ENCODE assay signal across 1 cellular context in genomic region chr1:56638248-56638647, GRCh38.
TF ChIP-seq lines count a peak whose summit lies in the region.

No MANE protein-coding gene starts in this region.

TF ChIP-seq in HEK293, 187 proteins besides CTCF, POLR2A, EP300 and RAD21 (continued from another document):
- TF ChIP-seq, protein P1, sequence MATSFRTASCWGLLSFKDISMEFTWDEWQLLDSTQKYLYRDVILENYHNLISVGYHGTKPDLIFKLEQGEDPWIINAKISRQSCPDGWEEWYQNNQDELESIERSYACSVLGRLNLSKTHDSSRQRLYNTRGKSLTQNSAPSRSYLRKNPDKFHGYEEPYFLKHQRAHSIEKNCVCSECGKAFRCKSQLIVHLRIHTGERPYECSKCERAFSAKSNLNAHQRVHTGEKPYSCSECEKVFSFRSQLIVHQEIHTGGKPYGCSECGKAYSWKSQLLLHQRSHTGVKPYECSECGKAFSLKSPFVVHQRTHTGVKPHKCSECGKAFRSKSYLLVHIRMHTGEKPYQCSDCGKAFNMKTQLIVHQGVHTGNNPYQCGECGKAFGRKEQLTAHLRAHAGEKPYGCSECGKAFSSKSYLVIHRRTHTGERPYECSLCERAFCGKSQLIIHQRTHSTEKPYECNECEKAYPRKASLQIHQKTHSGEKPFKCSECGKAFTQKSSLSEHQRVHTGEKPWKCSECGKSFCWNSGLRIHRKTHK (tag by site-specific recombination; IDR thresholded peaks at IDR 0.05): no peak
- TF ChIP-seq ZNF221 (tag by site-specific recombination; IDR thresholded peaks at IDR 0.05; ENCODE audit: borderline replicate concordance) (no peak), BCL11B (tag by site-specific recombination; IDR thresholded peaks at IDR 0.05; ENCODE audit: low read depth) (no peak), ZIC2 (tag by site-specific recombination; IDR thresholded peaks at IDR 0.05) (no peak), WT1 (tag by site-specific recombination; IDR thresholded peaks at IDR 0.05) (peak; percentile 32; the same call in 1 of the 2 replicates), ZNF114 (tag by site-specific recombination; IDR thresholded peaks at IDR 0.05) (no peak), ZNF664 (tag by site-specific recombination; IDR thresholded peaks at IDR 0.05) (no peak), INSM2 (tag by site-specific recombination; IDR thresholded peaks at IDR 0.05) (no peak), ZSCAN30 (tag by site-specific recombination; IDR thresholded peaks at IDR 0.05) (no peak), ZSCAN16 (tag by site-specific recombination; IDR thresholded peaks at IDR 0.05) (no peak), ZNF560 (tag by site-specific recombination; IDR thresholded peaks at IDR 0.05; ENCODE audit: borderline replicate concordance) (no peak), ZNF112 (tag by site-specific recombination; IDR thresholded peaks at IDR 0.05) (no peak), ZNF140 (tag by site-specific recombination; IDR thresholded peaks at IDR 0.05) (no peak), ZNF610 (tag by site-specific recombination; IDR thresholded peaks at IDR 0.05; ENCODE audit: borderline replicate concordance) (peak; percentile 52; the same call in 1 of the 2 replicates), PRDM4 (tag by site-specific recombination; IDR thresholded peaks at IDR 0.05) (no peak), KLF16 (tag by site-specific recombination; IDR thresholded peaks at IDR 0.05) (peak; percentile 58; the same call in 1 of the 2 replicates), ZNF580 (tag by site-specific recombination; IDR thresholded peaks at IDR 0.05) (no peak), ZNF548 (tag by site-specific recombination; IDR thresholded peaks at IDR 0.05) (no peak), SP7 (tag by site-specific recombination; IDR thresholded peaks at IDR 0.05) (peak; percentile 54; the same call in 1 of the 2 replicates), ZBTB1 (tag by site-specific recombination; IDR thresholded peaks at IDR 0.05) (no peak), IKZF3 (tag by site-specific recombination; IDR thresholded peaks at IDR 0.05) (0 out of 2 replicates have a peak, but pooled peaks have one; percentile 21), ZNF16 (tag by site-specific recombination; IDR thresholded peaks at IDR 0.05; ENCODE audit: low read depth) (no peak), KLF7 (tag by site-specific recombination; IDR thresholded peaks at IDR 0.05; ENCODE audit: borderline replicate concordance) (no peak), ZNF830 (tag by site-specific recombination; IDR thresholded peaks at IDR 0.05; ENCODE audit: low read depth) (no peak), ZBTB8A (tag by site-specific recombination; IDR thresholded peaks at IDR 0.05) (no peak), TCF7L2 (IDR thresholded peaks at IDR 0.05; ENCODE audit: borderline replicate concordance, low read depth, low read length) (no peak), ZBTB21 (tag by site-specific recombination; IDR thresholded peaks at IDR 0.05) (no peak), ZNF426 (tag by site-specific recombination; IDR thresholded peaks at IDR 0.05) (no peak), OVOL3 (tag by site-specific recombination; IDR thresholded peaks at IDR 0.05) (no peak), ZNF2 (tag by site-specific recombination; IDR thresholded peaks at IDR 0.05) (no peak), ZNF510 (tag by site-specific recombination; IDR thresholded peaks at IDR 0.05; ENCODE audit: insufficient replicate concordance) (no peak), SCRT2 (tag by site-specific recombination; IDR thresholded peaks at IDR 0.05) (no peak), TRIM28 (IDR thresholded peaks at IDR 0.05; ENCODE audit: borderline replicate concordance, low read length) (no peak)
- TF ChIP-seq, protein P2, sequence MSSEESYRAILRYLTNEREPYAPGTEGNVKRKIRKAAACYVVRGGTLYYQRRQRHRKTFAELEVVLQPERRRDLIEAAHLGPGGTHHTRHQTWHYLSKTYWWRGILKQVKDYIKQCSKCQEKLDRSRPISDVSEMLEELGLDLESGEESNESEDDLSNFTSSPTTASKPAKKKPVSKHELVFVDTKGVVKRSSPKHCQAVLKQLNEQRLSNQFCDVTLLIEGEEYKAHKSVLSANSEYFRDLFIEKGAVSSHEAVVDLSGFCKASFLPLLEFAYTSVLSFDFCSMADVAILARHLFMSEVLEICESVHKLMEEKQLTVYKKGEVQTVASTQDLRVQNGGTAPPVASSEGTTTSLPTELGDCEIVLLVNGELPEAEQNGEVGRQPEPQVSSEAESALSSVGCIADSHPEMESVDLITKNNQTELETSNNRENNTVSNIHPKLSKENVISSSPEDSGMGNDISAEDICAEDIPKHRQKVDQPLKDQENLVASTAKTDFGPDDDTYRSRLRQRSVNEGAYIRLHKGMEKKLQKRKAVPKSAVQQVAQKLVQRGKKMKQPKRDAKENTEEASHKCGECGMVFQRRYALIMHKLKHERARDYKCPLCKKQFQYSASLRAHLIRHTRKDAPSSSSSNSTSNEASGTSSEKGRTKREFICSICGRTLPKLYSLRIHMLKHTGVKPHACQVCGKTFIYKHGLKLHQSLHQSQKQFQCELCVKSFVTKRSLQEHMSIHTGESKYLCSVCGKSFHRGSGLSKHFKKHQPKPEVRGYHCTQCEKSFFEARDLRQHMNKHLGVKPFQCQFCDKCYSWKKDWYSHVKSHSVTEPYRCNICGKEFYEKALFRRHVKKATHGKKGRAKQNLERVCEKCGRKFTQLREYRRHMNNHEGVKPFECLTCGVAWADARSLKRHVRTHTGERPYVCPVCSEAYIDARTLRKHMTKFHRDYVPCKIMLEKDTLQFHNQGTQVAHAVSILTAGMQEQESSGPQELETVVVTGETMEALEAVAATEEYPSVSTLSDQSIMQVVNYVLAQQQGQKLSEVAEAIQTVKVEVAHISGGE (tag by site-specific recombination; conservative IDR thresholded peaks at IDR 0.05; ENCODE audit: low read depth): no peak
- TF ChIP-seq, protein P3, sequence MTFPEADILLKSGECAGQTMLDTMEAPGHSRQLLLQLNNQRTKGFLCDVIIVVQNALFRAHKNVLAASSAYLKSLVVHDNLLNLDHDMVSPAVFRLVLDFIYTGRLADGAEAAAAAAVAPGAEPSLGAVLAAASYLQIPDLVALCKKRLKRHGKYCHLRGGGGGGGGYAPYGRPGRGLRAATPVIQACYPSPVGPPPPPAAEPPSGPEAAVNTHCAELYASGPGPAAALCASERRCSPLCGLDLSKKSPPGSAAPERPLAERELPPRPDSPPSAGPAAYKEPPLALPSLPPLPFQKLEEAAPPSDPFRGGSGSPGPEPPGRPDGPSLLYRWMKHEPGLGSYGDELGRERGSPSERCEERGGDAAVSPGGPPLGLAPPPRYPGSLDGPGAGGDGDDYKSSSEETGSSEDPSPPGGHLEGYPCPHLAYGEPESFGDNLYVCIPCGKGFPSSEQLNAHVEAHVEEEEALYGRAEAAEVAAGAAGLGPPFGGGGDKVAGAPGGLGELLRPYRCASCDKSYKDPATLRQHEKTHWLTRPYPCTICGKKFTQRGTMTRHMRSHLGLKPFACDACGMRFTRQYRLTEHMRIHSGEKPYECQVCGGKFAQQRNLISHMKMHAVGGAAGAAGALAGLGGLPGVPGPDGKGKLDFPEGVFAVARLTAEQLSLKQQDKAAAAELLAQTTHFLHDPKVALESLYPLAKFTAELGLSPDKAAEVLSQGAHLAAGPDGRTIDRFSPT (tag by site-specific recombination; IDR thresholded peaks at IDR 0.05): peak; percentile 46; the same call in 1 of the 2 replicates
- TF ChIP-seq, protein P4, sequence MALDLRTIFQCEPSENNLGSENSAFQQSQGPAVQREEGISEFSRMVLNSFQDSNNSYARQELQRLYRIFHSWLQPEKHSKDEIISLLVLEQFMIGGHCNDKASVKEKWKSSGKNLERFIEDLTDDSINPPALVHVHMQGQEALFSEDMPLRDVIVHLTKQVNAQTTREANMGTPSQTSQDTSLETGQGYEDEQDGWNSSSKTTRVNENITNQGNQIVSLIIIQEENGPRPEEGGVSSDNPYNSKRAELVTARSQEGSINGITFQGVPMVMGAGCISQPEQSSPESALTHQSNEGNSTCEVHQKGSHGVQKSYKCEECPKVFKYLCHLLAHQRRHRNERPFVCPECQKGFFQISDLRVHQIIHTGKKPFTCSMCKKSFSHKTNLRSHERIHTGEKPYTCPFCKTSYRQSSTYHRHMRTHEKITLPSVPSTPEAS (tag by site-specific recombination; IDR thresholded peaks at IDR 0.05): no peak
- TF ChIP-seq, protein P5, sequence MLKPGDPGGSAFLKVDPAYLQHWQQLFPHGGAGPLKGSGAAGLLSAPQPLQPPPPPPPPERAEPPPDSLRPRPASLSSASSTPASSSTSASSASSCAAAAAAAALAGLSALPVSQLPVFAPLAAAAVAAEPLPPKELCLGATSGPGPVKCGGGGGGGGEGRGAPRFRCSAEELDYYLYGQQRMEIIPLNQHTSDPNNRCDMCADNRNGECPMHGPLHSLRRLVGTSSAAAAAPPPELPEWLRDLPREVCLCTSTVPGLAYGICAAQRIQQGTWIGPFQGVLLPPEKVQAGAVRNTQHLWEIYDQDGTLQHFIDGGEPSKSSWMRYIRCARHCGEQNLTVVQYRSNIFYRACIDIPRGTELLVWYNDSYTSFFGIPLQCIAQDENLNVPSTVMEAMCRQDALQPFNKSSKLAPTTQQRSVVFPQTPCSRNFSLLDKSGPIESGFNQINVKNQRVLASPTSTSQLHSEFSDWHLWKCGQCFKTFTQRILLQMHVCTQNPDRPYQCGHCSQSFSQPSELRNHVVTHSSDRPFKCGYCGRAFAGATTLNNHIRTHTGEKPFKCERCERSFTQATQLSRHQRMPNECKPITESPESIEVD (tag by site-specific recombination; IDR thresholded peaks at IDR 0.05): peak; percentile 67
